In the genomic region with DNA sequence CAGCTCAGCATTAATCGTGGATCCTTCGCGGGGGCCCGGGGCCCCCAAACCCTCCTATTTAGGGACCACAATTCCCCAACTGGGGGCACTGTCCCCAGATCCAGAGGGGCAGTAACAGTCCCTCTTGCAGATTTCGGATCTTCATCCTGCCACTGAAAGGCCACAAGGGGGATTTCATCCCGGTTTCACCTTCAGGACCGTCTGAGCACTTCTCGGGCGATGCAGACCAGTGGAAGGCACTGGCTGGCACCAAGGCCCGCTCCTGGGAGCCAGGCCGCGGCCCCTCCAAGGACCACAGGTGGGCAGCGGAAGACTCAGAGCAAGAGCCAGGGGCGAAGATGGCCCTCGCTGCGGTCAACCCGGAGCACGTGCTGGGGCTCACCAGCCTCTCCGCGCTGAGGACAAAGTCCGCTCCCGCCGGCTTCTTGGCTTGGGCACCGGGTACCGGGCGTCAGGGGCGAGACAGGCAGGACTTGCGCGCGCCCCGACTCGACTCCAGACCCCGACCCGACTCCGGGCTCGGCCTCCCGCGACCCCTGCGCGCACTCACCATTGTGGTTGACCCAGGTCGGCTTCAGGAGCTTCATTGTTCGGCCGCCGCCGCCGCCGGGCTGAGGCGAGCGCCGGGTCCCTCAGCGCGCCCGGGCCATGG, we compare ENCODE assay signal across 8 cellular contexts. TPM values are rescaled to one million over a fixed set of nuclear protein-coding genes. Genes with fewer than 3 reads are reported as not detected.
DNase-seq lines count a peak whose midpoint lies in the region; ATAC-seq, FAIRE-seq and TF ChIP-seq lines count a peak whose summit lies in the region.

No MANE protein-coding gene starts in this region.

- intact Hi-C loops in K562 (cut with micrococcal nuclease) = loop anchor here (1.0 to 5.0 kb wide), 4 partner anchors 12 to 309 kb away; partner anchors contain the start of gene DGCR2

- no peaks in the 10 kb centered on the region for H3K36me3 Mint-ChIP-seq in CD4-positive, CD25-positive, alpha-beta regulatory T cell
- H3K36me3 Mint-ChIP-seq in stimulated activated effector memory CD8-positive, alpha-beta T cell treated with anti-CD3 and anti-CD28 coated beads, Interleukin-12 subunit alpha, Interleukin-12 subunit beta, amount 100 ng/mL, for 72 hours = peaks cover 65% of the 10 kb centered on the region

- peaks cover 0 to 2% (median 0%) of the 10 kb centered on the region in 7 donors for H3K9me3 Mint-ChIP-seq in CD4-positive, CD25-positive, alpha-beta regulatory T cell
- H3K9me3 Mint-ChIP-seq in stimulated activated effector memory CD8-positive, alpha-beta T cell treated with anti-CD3 and anti-CD28 coated beads, Interleukin-12 subunit alpha, Interleukin-12 subunit beta, amount 100 ng/mL, for 72 hours = no peaks in the 10 kb centered on the region

- CTCF ChIA-PET in K562 (lab: Yijun Ruan, JAX; ENCODE audit: low intra/inter-chr PET ratio) = interaction anchor here (0.6 to 1.7 kb wide), 4 partner anchors 48 to 300 kb away, joined by 3 to 5 read pairs (median 4); partner anchors contain the start of genes CDC45 and UFD1

- BruUV-seq in K562 (replicated peaks; lab: Mats Ljungman, UMichigan) = no TSS peak

- TF ChIP-seq RAD21 in K562 (CRISPR knock-in tag; conservative IDR thresholded peaks at IDR 0.05 in 1 of 2, IDR thresholded peaks at IDR 0.05 in 1 of 2) = peak in 1 of 2 experiments; percentile 34; a peak in 3 of 4 replicates

- H3K4me1 Mint-ChIP-seq in CD4-positive, CD25-positive, alpha-beta regulatory T cell = peaks cover 20 to 61% (median 54%) of the 10 kb centered on the region in 4 donors
- H3K4me1 Mint-ChIP-seq in stimulated activated effector memory CD8-positive, alpha-beta T cell treated with anti-CD3 and anti-CD28 coated beads, Interleukin-12 subunit alpha, Interleukin-12 subunit beta, amount 100 ng/mL, for 72 hours = peaks cover 58% of the 10 kb centered on the region

- no peaks in the 10 kb centered on the region for H3K27me3 Mint-ChIP-seq in CD4-positive, CD25-positive, alpha-beta regulatory T cell

- no peak for FAIRE-seq in K562 (lab: Jason Lieb, UNC)

- H3K27ac ChIP-seq in CD4-positive, CD25-positive, alpha-beta regulatory T cell (ENCODE audit: insufficient read depth, low read length, poor library complexity, severe bottlenecking) = peak overlapping the region; percentile 65
- H3K27ac ChIP-seq in K562 (ENCODE audit: extremely low read depth, low read depth, low read length) = peak overlapping the region; percentile 75

- H3K79me2 ChIP-seq in K562 (ENCODE audit: control insufficient read depth, insufficient read depth, low read length) = peaks cover 78% of the 10 kb centered on the region

- no peaks in the 10 kb centered on the region for H3K9me3 ChIP-seq in CD4-positive, CD25-positive, alpha-beta regulatory T cell (ENCODE audit: control insufficient read depth in 2 of 2, low read length in 2 of 2)
- no peaks in the 10 kb centered on the region for H3K9me3 ChIP-seq in NT2/D1 (ENCODE audit: insufficient read depth, low read length)
- no peaks in the 10 kb centered on the region for H3K9me3 ChIP-seq in K562 (replicated peaks; ENCODE audit: control insufficient read depth, insufficient read depth, low read depth, low read length)

- peak overlapping the region; percentile 28 for H2AFZ ChIP-seq in K562 (ENCODE audit: low read depth, low read length)

- no peak for ATAC-seq in CD4-positive, CD25-positive, alpha-beta regulatory T cell (ENCODE audit: low read depth in 2 of 2)
- peak; percentile 4 for ATAC-seq in GM21381 (IDR thresholded peaks at IDR 0.05; ENCODE audit: unreplicated experiment)
- ATAC-seq in K562 = peak; percentile 2
- peak; percentile 0 for ATAC-seq in stimulated activated effector memory CD8-positive, alpha-beta T cell treated with anti-CD3 and anti-CD28 coated beads, Interleukin-12 subunit alpha, Interleukin-12 subunit beta, amount 100 ng/mL, for 72 hours

- peak overlapping the region; percentile 86 for H3K4me2 ChIP-seq in K562 (ENCODE audit: insufficient read depth, low read length)

- peaks cover 28% of the 10 kb centered on the region for H4K20me1 ChIP-seq in K562 (replicated peaks; ENCODE audit: control insufficient read depth, insufficient read depth, low read length)

- peaks cover 23% of the 10 kb centered on the region for H3K4me1 ChIP-seq in CD4-positive, CD25-positive, alpha-beta regulatory T cell (ENCODE audit: control insufficient read depth, insufficient read depth, low read length, poor library complexity, severe bottlenecking)
- peaks cover 2% of the 10 kb centered on the region for H3K4me1 ChIP-seq in NT2/D1 (ENCODE audit: insufficient read depth, insufficient read length)
- H3K4me1 ChIP-seq in K562 (replicated peaks in 1 of 2; ENCODE audit: control insufficient read depth in 2 of 2, insufficient read depth in 2 of 2, low read length in 2 of 2) = peaks cover 17 to 39% of the 10 kb centered on the region in 2 experiments

- peak in 2 of 3 experiments; percentile 58 to 77; a peak in 4 of 6 replicates for TF ChIP-seq CTCF in K562 (IDR thresholded peaks at IDR 0.05 in 2 of 3, conservative IDR thresholded peaks at IDR 0.05 in 1 of 3; ENCODE audit: insufficient read depth in 2 of 3, low read depth in 1 of 3, low read length in 3 of 3)

- H3K9me1 ChIP-seq in K562 (ENCODE audit: control insufficient read depth, insufficient read depth, low read length) = no peaks in the 10 kb centered on the region

- POLR2A ChIA-PET in K562 (lab: Yijun Ruan, JAX) = interaction anchor here (0.6 to 11.9 kb wide), 28 partner anchors 8 to 693 kb away, joined by 3 to 284 read pairs (median 5); partner anchors contain the start of genes C22orf39, CDC45, SLC25A1 and UFD1

- peak overlapping the region; percentile 87 for H3K4me3 ChIP-seq in CD4-positive, CD25-positive, alpha-beta regulatory T cell (ENCODE audit: low read depth, low read length)
- H3K4me3 ChIP-seq in NT2/D1 (ENCODE audit: insufficient read length, low read depth) (peak overlapping the region; percentile 94), K562 (peak overlapping the region; percentile 68)

- under 1% methylated on average over 53 of the region's 53 CpGs for WGBS in K562 (ENCODE audit: insufficient coverage, low coverage, missing lambda C conversion rate)

- peaks cover 6% of the 10 kb centered on the region for H3K36me3 ChIP-seq in CD4-positive, CD25-positive, alpha-beta regulatory T cell (ENCODE audit: control insufficient read depth, insufficient read depth, low read length)
- peaks cover 48% of the 10 kb centered on the region for H3K36me3 ChIP-seq in NT2/D1 (ENCODE audit: insufficient read depth, insufficient read length, low read length)
- H3K36me3 ChIP-seq in K562 (ENCODE audit: control insufficient read depth, insufficient read depth, low read length) = peaks cover 61% of the 10 kb centered on the region

- TF ChIP-seq EP300 in K562 (IDR thresholded peaks at IDR 0.05; ENCODE audit: low read length) = no peak; the same call in 1 of the 2 replicates

- H3K9ac ChIP-seq in NT2/D1 (ENCODE audit: insufficient read length, low read depth) = peak overlapping the region; percentile 94
- peak overlapping the region; percentile 85 to 97 for H3K9ac ChIP-seq in K562 (ENCODE audit: insufficient read depth in 1 of 2, low read depth in 2 of 2, low read length in 2 of 2)

- peak in 2 of 3 donors; percentile 10 to 34 for DNase-seq in CD4-positive, CD25-positive, alpha-beta regulatory T cell
- DNase-seq in NT2/D1 (ENCODE audit: low read depth, low spot score) = no peak
- DNase-seq in K562 (ENCODE audit: extremely low read depth in 1 of 4, low spot score in 3 of 4) = peak in 3 of 4 experiments; percentile 72 to 83 (median 82)
- DNase-seq in islet precursor cell = peak; percentile 66
- peak in 1 of 2 donors; percentile 71 for DNase-seq in stimulated activated effector memory CD8-positive, alpha-beta T cell treated with anti-CD3 and anti-CD28 coated beads, Interleukin-12 subunit alpha, Interleukin-12 subunit beta, amount 100 ng/mL, for 72 hours (ENCODE audit: low spot score in 2 of 2)
- DNase-seq in NCI-H524 treated with DMSO at 0.1 percent for 48 hours (lab: John Stamatoyannopoulos, UW) = no peak
- no peak for DNase-seq in GDM1 (lab: John Stamatoyannopoulos, UW)

- H3K27ac Mint-ChIP-seq in CD4-positive, CD25-positive, alpha-beta regulatory T cell = peak overlapping the region; percentile 89 to 93 (median 91)
- H3K27ac Mint-ChIP-seq in stimulated activated effector memory CD8-positive, alpha-beta T cell treated with anti-CD3 and anti-CD28 coated beads, Interleukin-12 subunit alpha, Interleukin-12 subunit beta, amount 100 ng/mL, for 72 hours = peak overlapping the region; percentile 92

- H3K4me3 Mint-ChIP-seq in CD4-positive, CD25-positive, alpha-beta regulatory T cell = peak overlapping the region; percentile 89 to 97 (median 92)
- H3K4me3 Mint-ChIP-seq in stimulated activated effector memory CD8-positive, alpha-beta T cell treated with anti-CD3 and anti-CD28 coated beads, Interleukin-12 subunit alpha, Interleukin-12 subunit beta, amount 100 ng/mL, for 72 hours = peak overlapping the region; percentile 79

- H3K27me3 ChIP-seq in CD4-positive, CD25-positive, alpha-beta regulatory T cell (ENCODE audit: control insufficient read depth, insufficient read depth, low read length) = no peaks in the 10 kb centered on the region
- no peaks in the 10 kb centered on the region for H3K27me3 ChIP-seq in NT2/D1 (ENCODE audit: insufficient read depth, insufficient read length)
- H3K27me3 ChIP-seq in K562 (ENCODE audit: control insufficient read depth in 2 of 2, insufficient read depth in 2 of 2, low read length in 2 of 2) = no peaks in the 10 kb centered on the region

- no peak for TF ChIP-seq POLR2A in K562 (conservative IDR thresholded peaks at IDR 0.05)

- in situ Hi-C loops in K562 (cut with MboI) = no loop called here

RNA-seq across cellular contexts. Expression of gene HIRA, which starts 0.5 kb away (rescaled TPM):
- total RNA-seq in CD4-positive, CD25-positive, alpha-beta regulatory T cell = 30.2 TPM
- polyA plus RNA-seq in CD4-positive, CD25-positive, alpha-beta regulatory T cell = 1 to 10 TPM; 1.4 to 6.2 (median 2.6) TPM
- total RNA-seq in K562 (2011; cell fraction: chromatin; rRNA removed; ENCODE audit: low replicate concordance) = 103 and 120 TPM in 2 replicates
- total RNA-seq in K562 (2011; cell fraction: nucleolus; rRNA removed) = 79.7 and 81.6 TPM in 2 replicates
- total RNA-seq in K562 (2011; cell fraction: nucleoplasm; rRNA removed) = 66.5 and 67.1 TPM in 2 replicates
- total RNA-seq in K562 (2014; rRNA removed) (58.3 and 70.6 TPM in 2 replicates), K562 (2014; rRNA removed; fragmentation: Illumina TruSeq; extraction: Trizol) (53.9 and 54.0 TPM in 2 replicates), K562 (2015; rRNA removed; fragmentation: Illumina TruSeq; extraction: Trizol) (57.5 and 58.4 TPM in 2 replicates), K562 (2021) (115 and 132 TPM in 2 replicates)
- polyA plus RNA-seq in K562 (2011; rRNA removed) (71.7 and 82.2 TPM in 2 replicates), K562 (2014; fragmentation: Illumina TruSeq; extraction: Trizol) (106 and 114 TPM in 2 replicates), K562 (2014; fragmentation: Nextera tagmentation; extraction: Ambion mirVana) (1 to 10 TPM in 1 of 2 experiments, under 1 TPM in 1; 0.96 to 1.2 TPM), K562 (2014; rRNA removed) (80.0 and 80.8 TPM in 2 replicates)
- 105 and 109 TPM in 2 replicates for polyA plus RNA-seq in K562 (2011; cell fraction: cytosol; rRNA removed)
- 104 and 124 TPM in 2 replicates for polyA plus RNA-seq in K562 (2011; cell fraction: nucleus; rRNA removed)
- 91.6 and 91.8 TPM in 2 replicates for polyA plus RNA-seq in K562 (2012)
- 93.7 and 126 TPM in 2 replicates for polyA minus RNA-seq in K562 (2011; rRNA and poly(A)+ RNA removed)
- 65.3 and 93.4 TPM in 2 replicates for polyA minus RNA-seq in K562 (2011; cell fraction: cytosol; rRNA and poly(A)+ RNA removed)
- polyA minus RNA-seq in K562 (2011; cell fraction: nucleus; rRNA and poly(A)+ RNA removed) = 30.3 and 61.3 TPM in 2 replicates

RNA-seq across cellular contexts. Expression of gene MRPL40, which starts 1.3 kb away (rescaled TPM):
- 12.1 TPM for total RNA-seq in CD4-positive, CD25-positive, alpha-beta regulatory T cell
- polyA plus RNA-seq in CD4-positive, CD25-positive, alpha-beta regulatory T cell = 10 to 100 TPM; 59.5 to 75.5 (median 60.9) TPM
- total RNA-seq in K562 (2011; cell fraction: chromatin; rRNA removed; ENCODE audit: low replicate concordance) = 13.9 and 26.1 TPM in 2 replicates
- total RNA-seq in K562 (2011; cell fraction: nucleolus; rRNA removed) = 29.0 and 32.5 TPM in 2 replicates
- total RNA-seq in K562 (2011; cell fraction: nucleoplasm; rRNA removed) = 25.1 and 32.0 TPM in 2 replicates
- total RNA-seq in K562 (2014; rRNA removed) (160 and 182 TPM in 2 replicates), K562 (2014; rRNA removed; fragmentation: Illumina TruSeq; extraction: Trizol) (208 and 209 TPM in 2 replicates), K562 (2015; rRNA removed; fragmentation: Illumina TruSeq; extraction: Trizol) (181 and 198 TPM in 2 replicates), K562 (2021) (132 and 144 TPM in 2 replicates)
- polyA plus RNA-seq in K562 (2011; rRNA removed) (175 and 219 TPM in 2 replicates), K562 (2014; fragmentation: Illumina TruSeq; extraction: Trizol) (197 and 237 TPM in 2 replicates), K562 (2014; fragmentation: Nextera tagmentation; extraction: Ambion mirVana) (100 to 1,000 TPM; 601 to 652 TPM), K562 (2014; rRNA removed) (223 TPM in 2 replicates)
- 88.3 and 113 TPM in 2 replicates for polyA plus RNA-seq in K562 (2011; cell fraction: cytosol; rRNA removed)
- 34.6 and 66.5 TPM in 2 replicates for polyA plus RNA-seq in K562 (2011; cell fraction: nucleus; rRNA removed)
- polyA plus RNA-seq in K562 (2012) = 159 TPM in 2 replicates
- polyA minus RNA-seq in K562 (2011; rRNA and poly(A)+ RNA removed) = 52.5 and 73.2 TPM in 2 replicates
- 31.3 and 34.3 TPM in 2 replicates for polyA minus RNA-seq in K562 (2011; cell fraction: cytosol; rRNA and poly(A)+ RNA removed)
- polyA minus RNA-seq in K562 (2011; cell fraction: nucleus; rRNA and poly(A)+ RNA removed) = 12.0 and 31.3 TPM in 2 replicates

RNA-seq across cellular contexts. Expression of gene C22orf39, which starts 16.5 kb away (rescaled TPM):
- total RNA-seq in CD4-positive, CD25-positive, alpha-beta regulatory T cell = 37.2 TPM
- 10 to 100 TPM; 45.7 to 73.0 (median 62.7) TPM for polyA plus RNA-seq in CD4-positive, CD25-positive, alpha-beta regulatory T cell
- total RNA-seq in K562 (2011; cell fraction: chromatin; rRNA removed; ENCODE audit: low replicate concordance) = 119 and 122 TPM in 2 replicates
- total RNA-seq in K562 (2011; cell fraction: nucleolus; rRNA removed) = 71.8 and 76.0 TPM in 2 replicates
- total RNA-seq in K562 (2011; cell fraction: nucleoplasm; rRNA removed) = 107 and 142 TPM in 2 replicates
- 94.7 and 124 TPM in 2 replicates for total RNA-seq in K562 (2014; rRNA removed)
- total RNA-seq in K562 (2014; rRNA removed; fragmentation: Illumina TruSeq; extraction: Trizol) = 57.2 and 59.5 TPM in 2 replicates
- 61.3 and 63.2 TPM in 2 replicates for total RNA-seq in K562 (2015; rRNA removed; fragmentation: Illumina TruSeq; extraction: Trizol)
- 66.8 and 68.0 TPM in 2 replicates for total RNA-seq in K562 (2021)
- 139 and 244 TPM in 2 replicates for polyA plus RNA-seq in K562 (2011; rRNA removed)
- 164 and 257 TPM in 2 replicates for polyA plus RNA-seq in K562 (2011; cell fraction: cytosol; rRNA removed)
- 71.0 and 99.7 TPM in 2 replicates for polyA plus RNA-seq in K562 (2011; cell fraction: nucleus; rRNA removed)
- 87.8 and 120 TPM in 2 replicates for polyA plus RNA-seq in K562 (2012)
- 68.6 and 73.5 TPM in 2 replicates for polyA plus RNA-seq in K562 (2014; fragmentation: Illumina TruSeq; extraction: Trizol)
- polyA plus RNA-seq in K562 (2014; fragmentation: Nextera tagmentation; extraction: Ambion mirVana) = 10 to 100 TPM; 20.4 to 25.9 TPM
- 112 and 121 TPM in 2 replicates for polyA plus RNA-seq in K562 (2014; rRNA removed)
- 116 and 185 TPM in 2 replicates for polyA minus RNA-seq in K562 (2011; rRNA and poly(A)+ RNA removed)
- 49.4 and 80.5 TPM in 2 replicates for polyA minus RNA-seq in K562 (2011; cell fraction: cytosol; rRNA and poly(A)+ RNA removed)
- polyA minus RNA-seq in K562 (2011; cell fraction: nucleus; rRNA and poly(A)+ RNA removed) = 24.9 and 58.9 TPM in 2 replicates

RNA-seq across cellular contexts. Expression of gene UFD1, which starts 48.0 kb away (rescaled TPM):
- 97.7 TPM for total RNA-seq in CD4-positive, CD25-positive, alpha-beta regulatory T cell
- polyA plus RNA-seq in CD4-positive, CD25-positive, alpha-beta regulatory T cell = 100 to 1,000 TPM; 113 to 146 (median 127) TPM
- 307 and 375 TPM in 2 replicates for total RNA-seq in K562 (2011; cell fraction: chromatin; rRNA removed; ENCODE audit: low replicate concordance)
- 219 and 230 TPM in 2 replicates for total RNA-seq in K562 (2011; cell fraction: nucleolus; rRNA removed)
- total RNA-seq in K562 (2011; cell fraction: nucleoplasm; rRNA removed) = 278 and 374 TPM in 2 replicates
- total RNA-seq in K562 (2014; rRNA removed) = 238 and 290 TPM in 2 replicates
- total RNA-seq in K562 (2014; rRNA removed; fragmentation: Illumina TruSeq; extraction: Trizol) = 361 and 365 TPM in 2 replicates
- 330 and 363 TPM in 2 replicates for total RNA-seq in K562 (2015; rRNA removed; fragmentation: Illumina TruSeq; extraction: Trizol)
- 284 and 307 TPM in 2 replicates for total RNA-seq in K562 (2021)
- 428 and 564 TPM in 2 replicates for polyA plus RNA-seq in K562 (2011; rRNA removed)
- polyA plus RNA-seq in K562 (2011; cell fraction: cytosol; rRNA removed) = 516 and 625 TPM in 2 replicates
- 577 and 723 TPM in 2 replicates for polyA plus RNA-seq in K562 (2011; cell fraction: nucleus; rRNA removed)
- polyA plus RNA-seq in K562 (2012) = 381 and 502 TPM in 2 replicates
- polyA plus RNA-seq in K562 (2014; fragmentation: Illumina TruSeq; extraction: Trizol) = 551 and 645 TPM in 2 replicates
- polyA plus RNA-seq in K562 (2014; fragmentation: Nextera tagmentation; extraction: Ambion mirVana) = 100 to 1,000 TPM; 503 to 627 TPM
- 321 and 446 TPM in 2 replicates for polyA plus RNA-seq in K562 (2014; rRNA removed)
- 432 and 439 TPM in 2 replicates for polyA minus RNA-seq in K562 (2011; rRNA and poly(A)+ RNA removed)
- 143 and 172 TPM in 2 replicates for polyA minus RNA-seq in K562 (2011; cell fraction: cytosol; rRNA and poly(A)+ RNA removed)
- 99.8 and 195 TPM in 2 replicates for polyA minus RNA-seq in K562 (2011; cell fraction: nucleus; rRNA and poly(A)+ RNA removed)

RNA-seq across cellular contexts. Expression of gene CDC45, which starts 48.7 kb away (rescaled TPM):
- total RNA-seq in CD4-positive, CD25-positive, alpha-beta regulatory T cell = 2.7 TPM
- polyA plus RNA-seq in CD4-positive, CD25-positive, alpha-beta regulatory T cell = 1 to 10 TPM in 3 of 4 donors, under 1 TPM in 1; 0.56 to 3.4 (median 1.9) TPM
- 810 and 853 TPM in 2 replicates for total RNA-seq in K562 (2011; cell fraction: chromatin; rRNA removed; ENCODE audit: low replicate concordance)
- total RNA-seq in K562 (2011; cell fraction: nucleolus; rRNA removed) = 339 and 346 TPM in 2 replicates
- 307 and 398 TPM in 2 replicates for total RNA-seq in K562 (2011; cell fraction: nucleoplasm; rRNA removed)
- total RNA-seq in K562 (2014; rRNA removed) (415 and 450 TPM in 2 replicates), K562 (2014; rRNA removed; fragmentation: Illumina TruSeq; extraction: Trizol) (263 and 295 TPM in 2 replicates), K562 (2015; rRNA removed; fragmentation: Illumina TruSeq; extraction: Trizol) (239 and 251 TPM in 2 replicates), K562 (2021) (312 and 319 TPM in 2 replicates)
- polyA plus RNA-seq in K562 (2011; rRNA removed) (580 and 584 TPM in 2 replicates), K562 (2014; fragmentation: Illumina TruSeq; extraction: Trizol) (412 and 430 TPM in 2 replicates), K562 (2014; fragmentation: Nextera tagmentation; extraction: Ambion mirVana) (100 to 1,000 TPM; 276 to 465 TPM), K562 (2014; rRNA removed) (410 and 427 TPM in 2 replicates)
- polyA plus RNA-seq in K562 (2011; cell fraction: cytosol; rRNA removed) = 370 and 430 TPM in 2 replicates
- polyA plus RNA-seq in K562 (2011; cell fraction: nucleus; rRNA removed) = 642 and 944 TPM in 2 replicates
- polyA plus RNA-seq in K562 (2012) = 267 and 326 TPM in 2 replicates
- 415 and 540 TPM in 2 replicates for polyA minus RNA-seq in K562 (2011; rRNA and poly(A)+ RNA removed)
- 153 and 162 TPM in 2 replicates for polyA minus RNA-seq in K562 (2011; cell fraction: cytosol; rRNA and poly(A)+ RNA removed)
- polyA minus RNA-seq in K562 (2011; cell fraction: nucleus; rRNA and poly(A)+ RNA removed) = 185 and 445 TPM in 2 replicates

Comparison
In these comparisons a context has a peak if more than half of its experiments do, and no peak if none do; other contexts are left out.
1. ATAC-seq: peak in GM21381 (single experiment), K562 (single experiment) and stimulated activated effector memory CD8-positive, alpha-beta T cell treated with anti-CD3 and anti-CD28 coated beads, Interleukin-12 subunit alpha, Interleukin-12 subunit beta, amount 100 ng/mL, for 72 hours (single experiment); none in CD4-positive, CD25-positive, alpha-beta regulatory T cell (0 of 2).
2. DNase-seq: peak in CD4-positive, CD25-positive, alpha-beta regulatory T cell (2 of 3), K562 (3 of 4) and islet precursor cell (single experiment); none in NT2/D1 (single experiment), NCI-H524 treated with DMSO at 0.1 percent for 48 hours (single experiment) and GDM1 (single experiment).
3. Peak in every context shown above with its lines, with median percentiles within 50 percentile points of each other: H3K4me3 ChIP-seq.